ENCODE assay signal across 13 cellular contexts in the genomic region with DNA sequence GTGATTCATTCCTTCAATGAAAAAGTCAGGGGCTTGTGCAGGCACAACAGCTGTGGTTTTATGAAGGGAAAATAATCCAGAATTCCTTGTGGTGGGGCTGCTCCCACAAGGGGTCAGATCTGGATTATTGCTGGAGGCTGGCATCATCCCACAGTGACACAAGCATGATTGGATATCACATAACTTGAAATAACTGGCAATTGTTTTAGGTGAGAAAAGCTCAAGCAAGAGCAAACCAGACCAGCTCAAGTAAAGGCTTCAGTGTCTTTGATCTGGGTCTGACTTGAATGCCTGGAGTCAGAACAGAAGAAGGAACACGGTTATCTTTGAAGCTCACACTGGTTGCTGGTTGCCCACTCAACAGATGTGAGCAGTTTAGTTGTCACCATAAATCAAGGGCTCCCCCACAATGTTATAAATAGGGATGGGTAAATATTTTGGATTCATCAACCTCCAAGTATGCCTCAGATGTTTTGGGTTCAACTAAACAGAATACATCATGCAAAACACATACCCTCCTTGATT. TPM values are rescaled to one million over a fixed set of nuclear protein-coding genes. Genes with fewer than 3 reads are reported as not detected.
DNase-seq lines count a peak whose midpoint lies in the region; ATAC-seq, FAIRE-seq and TF ChIP-seq lines count a peak whose summit lies in the region.
"Had no signal": no experiment of that assay in that cellular context is flagged by ENCODE, and none has a peak within 500 bp of the region (broad histone marks: within the 10 kb centered on the region; RNA-seq: fewer than 3 reads in every experiment).

No MANE protein-coding gene starts in this region.

- peak overlapping the region; percentile 67 for H3K27ac ChIP-seq in astrocyte (ENCODE audit: low read depth, low read length)
- H3K27ac ChIP-seq in keratinocyte (ENCODE audit: control insufficient read depth, insufficient read depth, low read length) = no peak overlapping the region
- H3K27ac ChIP-seq in tibial artery = peak overlapping the region; percentile 50 to 53

- H3K9ac ChIP-seq in astrocyte (ENCODE audit: low read length) = peak overlapping the region; percentile 66
- H3K9ac ChIP-seq in keratinocyte (ENCODE audit: control insufficient read depth, extremely low read depth, insufficient read depth, low read length) = no peak overlapping the region

- H3K9me3 ChIP-seq in astrocyte (ENCODE audit: insufficient read depth, low read depth, low read length) (no peaks in the 10 kb centered on the region), keratinocyte (ENCODE audit: control insufficient read depth, low read depth, low read length) (no peaks in the 10 kb centered on the region), tibial artery (no peaks in the 10 kb centered on the region)
- H3K9me3 ChIP-seq: ascending aorta had no signal

- no peak overlapping the region for H2AFZ ChIP-seq in astrocyte (ENCODE audit: low read depth, low read length)
- no peak overlapping the region for H2AFZ ChIP-seq in keratinocyte (ENCODE audit: control insufficient read depth, low read length)

- H3K4me3 ChIP-seq in astrocyte (ENCODE audit: insufficient read depth, low read depth, low read length) = no peak overlapping the region
- no peak overlapping the region for H3K4me3 ChIP-seq in keratinocyte (ENCODE audit: control insufficient read depth in 2 of 3, extremely low read depth in 1 of 3, insufficient read depth in 2 of 3, low read depth in 1 of 3, low read length in 3 of 3)
- H3K4me3 ChIP-seq in tibial artery = peak overlapping the region in 1 of 2 donors; percentile 1

- peak; percentile 24; the same call in 1 of the 2 replicates for TF ChIP-seq CTCF in HFFc6 (IDR thresholded peaks at IDR 0.05)
- no peak for TF ChIP-seq CTCF in astrocyte (IDR thresholded peaks at IDR 0.05; ENCODE audit: insufficient read depth, low read depth, low read length)
- no peak for TF ChIP-seq CTCF in keratinocyte (optimal IDR thresholded peaks at IDR 0.05 in 1 of 3, IDR thresholded peaks at IDR 0.05 in 1 of 3, conservative IDR thresholded peaks at IDR 0.05 in 1 of 3; ENCODE audit: extremely low read depth in 1 of 3, insufficient read depth in 2 of 3, low read length in 3 of 3)
- no peak for TF ChIP-seq CTCF in tibial artery (IDR thresholded peaks at IDR 0.05)

- peaks cover 60% of the 10 kb centered on the region for H3K4me1 Mint-ChIP-seq in HFFc6 (ENCODE audit: low read depth)
- peaks cover 35% of the 10 kb centered on the region for H3K4me1 Mint-ChIP-seq in astrocyte (ENCODE audit: low read depth, unreplicated experiment)

- H3K27ac Mint-ChIP-seq in HFFc6 = peak overlapping the region; percentile 96
- H3K27ac Mint-ChIP-seq in astrocyte (ENCODE audit: unreplicated experiment) = peak overlapping the region; percentile 83

- H3K79me2 ChIP-seq in astrocyte (ENCODE audit: insufficient read depth, low read length) (no peaks in the 10 kb centered on the region), keratinocyte (ENCODE audit: control insufficient read depth, insufficient read depth, low read length) (no peaks in the 10 kb centered on the region)

- H3K36me3 ChIP-seq in astrocyte (ENCODE audit: insufficient read depth, low read length) (no peaks in the 10 kb centered on the region), keratinocyte (ENCODE audit: control insufficient read depth in 2 of 2, extremely low read depth in 1 of 2, insufficient read depth in 2 of 2, low read length in 2 of 2) (no peaks in the 10 kb centered on the region), tibial artery (no peaks in the 10 kb centered on the region)
- H3K36me3 ChIP-seq: ascending aorta had no signal

- H3K27me3 Mint-ChIP-seq in HFFc6 (ENCODE audit: insufficient read depth) (no peaks in the 10 kb centered on the region; the same call in none of the 2 replicates), astrocyte (ENCODE audit: low read depth, unreplicated experiment) (no peaks in the 10 kb centered on the region)

- no peak for ATAC-seq in left lobe of liver
- ATAC-seq: left colon had no signal

- H3K36me3 Mint-ChIP-seq in HFFc6 (ENCODE audit: low read depth) (no peaks in the 10 kb centered on the region), astrocyte (ENCODE audit: low read depth, unreplicated experiment) (no peaks in the 10 kb centered on the region)

- FAIRE-seq in astrocyte (lab: Jason Lieb, UNC) (peak; percentile 72), keratinocyte (lab: Jason Lieb, UNC) (peak; percentile 23)

- intact Hi-C loops in tibial artery (cut with DNase I; ENCODE audit: low total_unique reads) = no loop called here

- peak overlapping the region; percentile 80 for H3K4me3 Mint-ChIP-seq in HFFc6
- H3K4me3 Mint-ChIP-seq in astrocyte (ENCODE audit: unreplicated experiment) = peak overlapping the region; percentile 34

- H3K4me1 ChIP-seq in astrocyte (ENCODE audit: insufficient read depth, low read length) = peaks cover 46% of the 10 kb centered on the region
- H3K4me1 ChIP-seq in keratinocyte (ENCODE audit: control insufficient read depth, extremely low read depth, insufficient read depth, low read length) = peaks cover 21% of the 10 kb centered on the region
- peaks cover 0 to 26% (median 3%) of the 10 kb centered on the region in 4 donors for H3K4me1 ChIP-seq in tibial artery

- H3K4me2 ChIP-seq in astrocyte (ENCODE audit: low read length) (peak overlapping the region; percentile 59), keratinocyte (ENCODE audit: control insufficient read depth, extremely low read depth, insufficient read depth, low read depth, low read length) (no peak overlapping the region)

- H4K20me1 ChIP-seq in astrocyte (ENCODE audit: insufficient read depth, low read length) (no peaks in the 10 kb centered on the region), keratinocyte (ENCODE audit: control insufficient read depth, extremely low read depth, insufficient read depth, low read length) (no peaks in the 10 kb centered on the region)

- H3K9me1 ChIP-seq in keratinocyte (ENCODE audit: control insufficient read depth, extremely low read depth, insufficient read depth, low read length) = no peaks in the 10 kb centered on the region

- DNase-seq in HFFc6 (peak; percentile 61), astrocyte (ENCODE audit: low read depth) (peak; percentile 87), keratinocyte (ENCODE audit: low read depth, low spot score) (no peak), tibial artery (no peak), NCI-H526 (lab: John Stamatoyannopoulos, UW) (no peak), left lobe of liver (ENCODE audit: low spot score) (no peak), NCI-H1105 (lab: John Stamatoyannopoulos, UW) (no peak)
- DNase-seq: activated CD8-positive, alpha-beta memory T cell treated with anti-CD3 and anti-CD28 coated beads, Interleukin-2, amount 50 U/mL, for 48 hours; DMS53; left colon; NCI-H2029; trophoblast cell had no signal

- H3K27me3 ChIP-seq in astrocyte (ENCODE audit: insufficient read depth, low read length) = no peaks in the 10 kb centered on the region
- H3K27me3 ChIP-seq in keratinocyte (ENCODE audit: control insufficient read depth, extremely low read depth, insufficient read depth, low read length) = no peaks in the 10 kb centered on the region
- no peaks in the 10 kb centered on the region for H3K27me3 ChIP-seq in tibial artery
- H3K27me3 ChIP-seq: ascending aorta had no signal

- dilution Hi-C loops in keratinocyte (cut with MboI; ENCODE audit: extremely low pct_ligation_motif_present, low sequenced_read_pairs) = no loop called here

- no peaks in the 10 kb centered on the region for H3K9me3 Mint-ChIP-seq in HFFc6
- no peaks in the 10 kb centered on the region for H3K9me3 Mint-ChIP-seq in astrocyte (ENCODE audit: unreplicated experiment)

RNA-seq across cellular contexts. Expression of gene ZNF474, which starts 3.1 kb away (rescaled TPM):
- total RNA-seq in HFFc6 (2021; fragmentation: NEBNext Ultra II Directional; extraction: Animal tissue kit (Norgen Biotek cat#: 25700)) = under 1 TPM in 5 of 6 experiments, not detected in 1; 0.10 to 0.28 (median 0.16) TPM
- total RNA-seq in astrocyte (0.38 and 0.45 TPM in 2 replicates), left lobe of liver (0.13 TPM)
- polyA plus RNA-seq in keratinocyte = 0.05 to 0.08 TPM in 2 of 3 replicates, not detected in the other
- polyA plus RNA-seq in keratinocyte (2011; ENCODE audit: low read depth) = 0.59 TPM
- polyA plus RNA-seq in keratinocyte (2011; cell fraction: cytosol; rRNA removed) = 0.04 and 0.15 TPM in 2 replicates
- 0.20 and 0.23 TPM in 2 replicates for polyA plus RNA-seq in keratinocyte (2011; cell fraction: nucleus; rRNA removed)
- polyA plus RNA-seq in keratinocyte (2012; ENCODE audit: low replicate concordance) = 0.13 TPM in 1 of 2 replicates, not detected in the other
- polyA minus RNA-seq in keratinocyte = 0.46 TPM in 1 of 3 replicates, not detected in the others
- not detected for polyA minus RNA-seq in keratinocyte (2011; cell fraction: cytosol; rRNA and poly(A)+ RNA removed)
- not detected in 2 replicates for polyA minus RNA-seq in keratinocyte (2011; cell fraction: nucleus; rRNA and poly(A)+ RNA removed)
- total RNA-seq: ascending aorta, left colon had no signal

RNA-seq across cellular contexts. Expression of gene LOX, which starts 48.2 kb away (rescaled TPM):
- total RNA-seq in HFFc6 (2021; fragmentation: NEBNext Ultra II Directional; extraction: Animal tissue kit (Norgen Biotek cat#: 25700)) = 1,000 to 10,000 TPM in 3 of 6 experiments, 100 to 1,000 TPM in 3; 890 to 1,151 (median 989) TPM
- 1,150 and 1,249 TPM in 2 replicates for total RNA-seq in astrocyte
- 0.13 to 0.93 TPM (median 0.33 TPM) in 3 replicates for polyA plus RNA-seq in keratinocyte
- 0.46 TPM for polyA plus RNA-seq in keratinocyte (2011; ENCODE audit: low read depth)
- 0.30 and 0.52 TPM in 2 replicates for polyA plus RNA-seq in keratinocyte (2011; cell fraction: cytosol; rRNA removed)
- 0.47 and 0.68 TPM in 2 replicates for polyA plus RNA-seq in keratinocyte (2011; cell fraction: nucleus; rRNA removed)
- polyA plus RNA-seq in keratinocyte (2012; ENCODE audit: low replicate concordance) = 0.73 and 1.00 TPM in 2 replicates
- polyA minus RNA-seq in keratinocyte = 0.64 to 1.9 TPM (median 1.1 TPM) in 3 replicates
- 1.2 TPM for polyA minus RNA-seq in keratinocyte (2011; cell fraction: cytosol; rRNA and poly(A)+ RNA removed)
- 1.2 TPM in 1 of 2 replicates, not detected in the other for polyA minus RNA-seq in keratinocyte (2011; cell fraction: nucleus; rRNA and poly(A)+ RNA removed)
- total RNA-seq in left lobe of liver = 2.1 TPM

Comparison
In these comparisons a context has a peak if more than half of its experiments do, and no peak if none do; other contexts are left out.
1. DNase-seq: peak in HFFc6 (single experiment) and astrocyte (single experiment); none in keratinocyte (single experiment), tibial artery (0 of 2), NCI-H526 (0 of 2), left lobe of liver (single experiment) and NCI-H1105 (single experiment).
2. RNA of gene LOX, which starts 48.2 kb away (total RNA-seq): 1,150 to 1,249 TPM in astrocyte and 890 to 1,151 TPM in HFFc6; 2.1 TPM in left lobe of liver (single experiment); every median in the first group is over 100 times any median in the second.